24 cellular contexts compared by ENCODE assay signal in the genomic region with DNA sequence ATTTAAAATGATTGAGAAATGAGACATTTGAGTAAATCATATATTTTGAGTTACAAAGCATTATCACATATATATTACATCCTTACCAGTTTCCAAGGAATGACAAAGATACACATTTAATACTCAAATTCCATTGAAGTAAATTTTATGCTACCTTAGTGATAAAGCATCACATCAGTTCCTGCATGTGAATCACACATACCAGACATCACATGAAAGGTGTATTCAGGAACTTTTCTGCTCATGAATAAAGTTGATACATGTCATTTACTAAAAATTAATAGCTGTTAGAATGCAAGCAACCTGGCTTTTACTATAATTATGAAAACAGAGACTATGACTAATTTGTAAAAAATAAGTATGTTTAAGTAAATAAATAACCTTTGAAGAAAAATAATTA.
"Had no signal": no experiment of that assay in that cellular context is flagged by ENCODE, and none has a peak within 500 bp of the region (broad histone marks: within the 10 kb centered on the region; RNA-seq: fewer than 3 reads in every experiment).

No MANE protein-coding gene starts in this region.

- H3K27ac Mint-ChIP-seq: effector memory CD8-positive, alpha-beta T cell; endodermal cell; immature natural killer cell; mesothelial cell of epicardium; naive B cell had no signal

- H3K9me3 Mint-ChIP-seq: effector memory CD8-positive, alpha-beta T cell had no signal

- H3K27ac ChIP-seq: coronary artery, esophagus squamous epithelium, gastroesophageal sphincter, heart left ventricle, hepatocyte, left lung, lower lobe of right lung had no signal

- DNase-seq: dermis blood vessel endothelial cell; dorsolateral prefrontal cortex; effector CD8-positive, alpha-beta T cell; effector memory CD8-positive, alpha-beta T cell; endodermal cell; erythroblast; esophagus squamous epithelium; foreskin fibroblast; heart left ventricle; hypothalamus; immature natural killer cell; islet precursor cell; left cardiac atrium; left lung; left ventricle myocardium superior; lower lobe of right lung; mesenchymal stem cell; mucosa of descending colon; naive B cell had no signal

- H3K27me3 ChIP-seq: dorsolateral prefrontal cortex, esophagus squamous epithelium, gastroesophageal sphincter, heart left ventricle, hepatocyte, left lung had no signal

- H3K4me1 ChIP-seq: esophagus squamous epithelium, gastroesophageal sphincter, heart left ventricle, left lung, lower lobe of right lung had no signal

- H3K4me1 Mint-ChIP-seq: endodermal cell, immature natural killer cell, mesothelial cell of epicardium, naive B cell had no signal

- H3K36me3 Mint-ChIP-seq: immature natural killer cell, mesothelial cell of epicardium, naive B cell had no signal

- H3K4me3 Mint-ChIP-seq: effector memory CD8-positive, alpha-beta T cell; endodermal cell; immature natural killer cell; mesothelial cell of epicardium; naive B cell had no signal

- H3K4me3 ChIP-seq: coronary artery, dorsolateral prefrontal cortex, esophagus squamous epithelium, gastroesophageal sphincter, heart left ventricle, hepatocyte, left lung, lower lobe of right lung, mucosa of descending colon had no signal

- H3K27me3 Mint-ChIP-seq: effector memory CD8-positive, alpha-beta T cell; naive B cell had no signal

- ATAC-seq: effector memory CD8-positive, alpha-beta T cell; esophagus mucosa; gastroesophageal sphincter; heart left ventricle; left cardiac atrium; left lung; left ventricle myocardium superior; lower lobe of right lung; mucosa of descending colon had no signal
